Comparison of ENCODE assay signal across 14 cellular contexts in the genomic region with DNA sequence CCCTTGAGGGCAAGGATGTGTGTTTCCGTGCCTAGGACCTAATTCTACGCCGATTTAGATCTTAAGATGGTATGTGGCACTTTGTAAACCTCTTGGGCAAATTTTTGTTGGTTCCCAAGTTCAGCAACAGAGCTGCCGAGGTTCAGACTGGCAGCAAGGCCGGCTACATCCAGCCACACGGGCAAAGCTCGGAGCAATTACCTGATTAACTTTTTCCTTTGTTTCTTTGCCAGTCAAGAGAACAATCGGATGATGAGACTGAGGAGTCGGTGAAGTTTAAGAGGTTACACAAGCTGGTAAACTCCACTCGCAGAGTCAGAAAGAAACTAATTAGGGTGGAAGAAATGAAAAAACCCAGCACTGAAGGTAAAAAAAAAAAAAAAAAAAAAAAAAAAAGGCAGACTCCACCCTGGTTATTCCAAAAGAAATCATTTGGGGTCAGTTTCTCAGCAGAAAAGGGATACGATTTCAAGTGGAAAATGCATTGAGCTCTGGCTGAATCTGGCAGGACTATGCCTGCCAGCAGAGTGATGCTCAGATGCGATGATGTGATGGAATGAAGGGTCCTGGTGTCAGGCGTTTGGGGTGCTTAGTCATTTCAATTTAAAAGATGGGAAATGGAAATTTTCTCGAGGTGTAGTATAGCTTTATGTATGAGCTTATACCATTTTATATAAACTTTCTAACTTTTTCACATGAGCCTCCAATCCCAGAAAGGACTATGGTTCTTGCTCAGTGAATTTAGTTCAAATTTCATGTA.
A peak's percentile ranks its signal among the peaks of the same experiment; 100 is the strongest.
DNase-seq lines count a peak whose midpoint lies in the region; ATAC-seq and TF ChIP-seq lines count a peak whose summit lies in the region.
"Had no signal": no experiment of that assay in that cellular context is flagged by ENCODE, and none has a peak within 500 bp of the region (broad histone marks: within the 10 kb centered on the region; RNA-seq: fewer than 3 reads in every experiment).

No MANE protein-coding gene starts in this region.

- no peak for TF ChIP-seq RAD21 in SK-N-SH (IDR thresholded peaks at IDR 0.05; ENCODE audit: low read length)

- H3K9me3 ChIP-seq in SK-N-SH = no peaks in the 10 kb centered on the region
- H3K9me3 ChIP-seq in esophagus (ENCODE audit: control insufficient read depth in 2 of 2, insufficient read depth in 1 of 2, low read depth in 1 of 2, low read length in 1 of 2) = no peaks in the 10 kb centered on the region
- H3K9me3 ChIP-seq in tibial artery = no peaks in the 10 kb centered on the region

- peak overlapping the region; percentile 68 to 87 for H3K27ac ChIP-seq in SK-N-SH (ENCODE audit: low read depth in 2 of 2, low read length in 1 of 2)
- peak overlapping the region; percentile 79 to 83 for H3K27ac ChIP-seq in esophagus (ENCODE audit: low read depth in 2 of 2, low read length in 1 of 2)
- H3K27ac ChIP-seq in tibial artery = peak overlapping the region; percentile 75 to 89
- H3K27ac ChIP-seq: 22Rv1 had no signal

- H3F3A ChIP-seq in SK-N-SH (replicated peaks; ENCODE audit: insufficient read depth) = peaks cover 10% of the 10 kb centered on the region

- H3K9ac ChIP-seq in SK-N-SH = peak overlapping the region; percentile 57; the same call in 1 of the 2 replicates

- H3K36me3 ChIP-seq in SK-N-SH (replicated peaks in 1 of 2; ENCODE audit: control insufficient read depth in 1 of 2, insufficient read depth in 2 of 2, low read length in 1 of 2) (peaks cover 9 to 24% of the 10 kb centered on the region in 2 experiments), esophagus (ENCODE audit: control insufficient read depth in 2 of 2, insufficient read depth in 2 of 2, low read length in 1 of 2) (peaks cover 0 to 10% of the 10 kb centered on the region in 2 donors), tibial artery (peaks cover 4 to 41% (median 12%) of the 10 kb centered on the region in 3 donors)

- peaks cover 14% of the 10 kb centered on the region for H3K9me3 Mint-ChIP-seq in nephron progenitor cell
- H3K9me3 Mint-ChIP-seq: activated CD4-positive, alpha-beta T cell treated with anti-CD3 and anti-CD28 coated beads, Interleukin-2, amount 10 ng/mL, durations not matched to agents 24 days and 14 days had no signal

- ATAC-seq in SK-N-SH treated with all-trans-retinoic acid at 6 μM for 48 hours = no peak
- ATAC-seq in HG02970 (IDR thresholded peaks at IDR 0.05; ENCODE audit: low FRiP score, unreplicated experiment) = no peak

- no peaks in the 10 kb centered on the region for H3K9me2 ChIP-seq in SK-N-SH

- POLR2A ChIA-PET in SK-N-SH (lab: Yijun Ruan, JAX) = no interaction called here

- peaks cover 81% of the 10 kb centered on the region for H3K79me2 ChIP-seq in SK-N-SH (ENCODE audit: insufficient read depth)

- H3K4me3 ChIP-seq in SK-N-SH (ENCODE audit: low read depth in 2 of 2, low read length in 1 of 2) (no peak overlapping the region), esophagus (ENCODE audit: low read depth in 1 of 2, low read length in 2 of 2) (no peak overlapping the region), tibial artery (peak overlapping the region; percentile 24 to 29)

- H3K27me3 Mint-ChIP-seq in nephron progenitor cell (ENCODE audit: low read depth, poor library complexity) = no peaks in the 10 kb centered on the region

- peaks cover 0 to 3% of the 10 kb centered on the region in 2 experiments; a peak in 3 of 4 replicates for H3K4me1 ChIP-seq in SK-N-SH (ENCODE audit: control insufficient read depth in 1 of 2, insufficient read depth in 2 of 2, low read depth in 1 of 2, low read length in 1 of 2)
- H3K4me1 ChIP-seq in esophagus (ENCODE audit: control insufficient read depth in 2 of 2, insufficient read depth in 2 of 2, low read length in 1 of 2) = peaks cover 10 to 13% of the 10 kb centered on the region in 2 donors
- H3K4me1 ChIP-seq in tibial artery = peaks cover 0 to 56% (median 17%) of the 10 kb centered on the region in 4 donors

- no peak overlapping the region for H2AFZ ChIP-seq in SK-N-SH (ENCODE audit: low read depth)

- peak overlapping the region; percentile 56 for H3K4me2 ChIP-seq in SK-N-SH

- H3K4me1 Mint-ChIP-seq in nephron progenitor cell = peaks cover 49% of the 10 kb centered on the region
- H3K4me1 Mint-ChIP-seq: activated CD4-positive, alpha-beta T cell treated with anti-CD3 and anti-CD28 coated beads, Interleukin-2, amount 10 ng/mL, durations not matched to agents 24 days and 14 days had no signal

- no peaks in the 10 kb centered on the region for H3K27me3 ChIP-seq in SK-N-SH (ENCODE audit: insufficient read depth)
- no peaks in the 10 kb centered on the region for H3K27me3 ChIP-seq in esophagus (ENCODE audit: control insufficient read depth in 1 of 2, insufficient read depth in 2 of 2, low read length in 2 of 2)
- H3K27me3 ChIP-seq in tibial artery = no peaks in the 10 kb centered on the region

- H3K36me3 Mint-ChIP-seq in nephron progenitor cell (ENCODE audit: low read depth) = peaks cover 73% of the 10 kb centered on the region

- CTCF ChIA-PET in SK-N-SH (lab: Yijun Ruan, JAX) = interaction anchor here (1.7 kb wide), 1 partner anchor 50 kb away, joined by 3 read pairs; no protein-coding TSS in a partner anchor

- DNase-seq in SK-N-SH = no peak
- DNase-seq in nephron progenitor cell = no peak
- DNase-seq in tibial artery = no peak
- DNase-seq in kidney tubule cell (ENCODE audit: low spot score) = no peak
- no peak for DNase-seq in Kasumi-1 (lab: John Stamatoyannopoulos, UW)
- DNase-seq: activated CD4-positive, alpha-beta T cell treated with anti-CD3 and anti-CD28 coated beads, Interleukin-2, amount 10 ng/mL, durations not matched to agents 24 days and 14 days; cerebellar nuclear complex; kidney glomerular epithelial cell; MM.1S; T-helper 1 cell had no signal

- WGBS in SK-N-SH (ENCODE audit: low lambda C conversion rate) = 44% methylated on average over 14 of the region's 14 CpGs
- WGBS in esophagus, 2 donors = 53 to 75% methylated on average over 14 of the region's 14 CpGs

- TF ChIP-seq CTCF in SK-N-SH (IDR thresholded peaks at IDR 0.05) = no peak
- no peak for TF ChIP-seq CTCF in nephron progenitor cell (IDR thresholded peaks at IDR 0.05)
- TF ChIP-seq CTCF in tibial artery (IDR thresholded peaks at IDR 0.05) = no peak

- no peak for TF ChIP-seq EP300 in SK-N-SH (IDR thresholded peaks at IDR 0.05; ENCODE audit: borderline replicate concordance in 1 of 2, low read depth in 1 of 2, low read length in 1 of 2)

- no peak overlapping the region for H3K4me3 Mint-ChIP-seq in nephron progenitor cell
- H3K4me3 Mint-ChIP-seq: activated CD4-positive, alpha-beta T cell treated with anti-CD3 and anti-CD28 coated beads, Interleukin-2, amount 10 ng/mL, durations not matched to agents 24 days and 14 days had no signal

- no peaks in the 10 kb centered on the region for H4K20me1 ChIP-seq in SK-N-SH (ENCODE audit: insufficient read depth)

- peak overlapping the region; percentile 76 for H3K27ac Mint-ChIP-seq in nephron progenitor cell
- H3K27ac Mint-ChIP-seq: activated CD4-positive, alpha-beta T cell treated with anti-CD3 and anti-CD28 coated beads, Interleukin-2, amount 10 ng/mL, durations not matched to agents 24 days and 14 days had no signal

- intact Hi-C loops in tibial artery (cut with DNase I; ENCODE audit: low total_unique reads) = no loop called here

TF ChIP-seq in SK-N-SH, 30 proteins besides CTCF, POLR2A, EP300 and RAD21:
- TF ChIP-seq TAF1 (IDR thresholded peaks at IDR 0.05; ENCODE audit: borderline replicate concordance, low read depth, low read length) (no peak), YY1 (IDR thresholded peaks at IDR 0.05; ENCODE audit: low read depth) (no peak), FOXJ3 (CRISPR knock-in tag; IDR thresholded peaks at IDR 0.05) (no peak)

TF ChIP-seq in SK-N-SH treated with all-trans-retinoic acid at 6 μM for 48 hours, 23 proteins besides CTCF, POLR2A, EP300 and RAD21 (continues in another document):
- TF ChIP-seq CSDC2 (CRISPR knock-in tag; IDR thresholded peaks at IDR 0.05) (no peak), ZFP3 (CRISPR knock-in tag; IDR thresholded peaks at IDR 0.05) (no peak), GLIS3 (CRISPR knock-in tag; IDR thresholded peaks at IDR 0.05) (no peak), ISL1 (CRISPR knock-in tag; IDR thresholded peaks at IDR 0.05) (no peak)
- TF ChIP-seq, protein P1, sequence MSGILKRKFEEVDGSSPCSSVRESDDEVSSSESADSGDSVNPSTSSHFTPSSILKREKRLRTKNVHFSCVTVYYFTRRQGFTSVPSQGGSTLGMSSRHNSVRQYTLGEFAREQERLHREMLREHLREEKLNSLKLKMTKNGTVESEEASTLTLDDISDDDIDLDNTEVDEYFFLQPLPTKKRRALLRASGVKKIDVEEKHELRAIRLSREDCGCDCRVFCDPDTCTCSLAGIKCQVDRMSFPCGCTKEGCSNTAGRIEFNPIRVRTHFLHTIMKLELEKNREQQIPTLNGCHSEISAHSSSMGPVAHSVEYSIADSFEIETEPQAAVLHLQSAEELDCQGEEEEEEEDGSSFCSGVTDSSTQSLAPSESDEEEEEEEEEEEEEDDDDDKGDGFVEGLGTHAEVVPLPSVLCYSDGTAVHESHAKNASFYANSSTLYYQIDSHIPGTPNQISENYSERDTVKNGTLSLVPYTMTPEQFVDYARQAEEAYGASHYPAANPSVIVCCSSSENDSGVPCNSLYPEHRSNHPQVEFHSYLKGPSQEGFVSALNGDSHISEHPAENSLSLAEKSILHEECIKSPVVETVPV (CRISPR knock-in tag; IDR thresholded peaks at IDR 0.05) = no peak
- TF ChIP-seq, protein P2, sequence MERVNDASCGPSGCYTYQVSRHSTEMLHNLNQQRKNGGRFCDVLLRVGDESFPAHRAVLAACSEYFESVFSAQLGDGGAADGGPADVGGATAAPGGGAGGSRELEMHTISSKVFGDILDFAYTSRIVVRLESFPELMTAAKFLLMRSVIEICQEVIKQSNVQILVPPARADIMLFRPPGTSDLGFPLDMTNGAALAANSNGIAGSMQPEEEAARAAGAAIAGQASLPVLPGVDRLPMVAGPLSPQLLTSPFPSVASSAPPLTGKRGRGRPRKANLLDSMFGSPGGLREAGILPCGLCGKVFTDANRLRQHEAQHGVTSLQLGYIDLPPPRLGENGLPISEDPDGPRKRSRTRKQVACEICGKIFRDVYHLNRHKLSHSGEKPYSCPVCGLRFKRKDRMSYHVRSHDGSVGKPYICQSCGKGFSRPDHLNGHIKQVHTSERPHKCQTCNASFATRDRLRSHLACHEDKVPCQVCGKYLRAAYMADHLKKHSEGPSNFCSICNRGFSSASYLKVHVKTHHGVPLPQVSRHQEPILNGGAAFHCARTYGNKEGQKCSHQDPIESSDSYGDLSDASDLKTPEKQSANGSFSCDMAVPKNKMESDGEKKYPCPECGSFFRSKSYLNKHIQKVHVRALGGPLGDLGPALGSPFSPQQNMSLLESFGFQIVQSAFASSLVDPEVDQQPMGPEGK (CRISPR knock-in tag; IDR thresholded peaks at IDR 0.05; ENCODE audit: borderline replicate concordance) = no peak

Comparison
In these comparisons a context has a peak if more than half of its experiments do, and no peak if none do; other contexts are left out.
1. H3K4me3 ChIP-seq: peak in tibial artery (2 of 2); none in SK-N-SH (0 of 2) and esophagus (0 of 2).
2. Peak in every context shown above with its lines, with median percentiles within 50 percentile points of each other: H3K27ac ChIP-seq.